In the genomic region with DNA sequence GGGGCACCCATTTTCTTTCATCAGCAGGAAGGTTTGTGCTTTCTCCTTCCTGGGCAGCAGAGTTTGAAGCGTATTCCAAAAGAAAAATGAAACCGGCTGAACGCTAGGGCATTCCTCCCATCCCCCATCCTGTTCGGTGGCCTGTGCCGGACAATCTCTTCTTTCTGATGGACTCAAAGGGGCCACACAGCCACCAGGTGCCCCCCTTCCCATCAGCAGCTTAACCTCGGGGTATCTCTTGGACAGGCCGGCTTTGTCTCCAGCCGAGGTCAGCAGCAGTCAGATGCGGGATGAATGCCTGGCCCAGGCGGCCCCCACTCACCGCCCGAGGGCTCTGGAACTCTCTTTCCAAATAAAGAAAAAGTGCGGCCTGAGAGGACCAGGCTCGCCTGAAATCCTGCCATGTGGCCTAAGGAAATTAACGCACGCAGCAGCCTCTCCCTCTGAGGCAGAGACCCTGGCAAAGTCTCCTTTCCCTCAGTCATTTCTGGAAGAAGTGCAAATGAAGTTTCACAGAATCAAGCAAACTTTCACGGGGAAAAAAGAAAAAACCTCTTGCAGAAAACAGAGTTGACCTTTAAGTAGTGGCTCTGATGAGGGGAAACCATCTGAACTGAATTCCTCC, we compare ENCODE assay signal across 8 cellular contexts.
DNase-seq lines count a peak whose midpoint lies in the region; ATAC-seq and TF ChIP-seq lines count a peak whose summit lies in the region.

No MANE protein-coding gene starts in this region.

- peak overlapping the region; percentile 70; the same call in 1 of the 2 replicates for H3K9ac ChIP-seq in HUES64 (ENCODE audit: low read depth, low read length)

- H3K27me3 ChIP-seq in HUES64 (ENCODE audit: insufficient read depth, low read length), result no peaks in the 10 kb centered on the region

- H3K27me3 Mint-ChIP-seq in stimulated activated naive CD8-positive, alpha-beta T cell treated with anti-CD3 and anti-CD28 coated beads, Interleukin-15, Interleukin-2, amounts not matched to agents 100 ng/mL and 50 ng/mL, for 24 hours, result no peaks in the 10 kb centered on the region

- no peaks in the 10 kb centered on the region for H3K9me3 Mint-ChIP-seq in stimulated activated naive CD8-positive, alpha-beta T cell treated with anti-CD3 and anti-CD28 coated beads, Interleukin-15, Interleukin-2, amounts not matched to agents 100 ng/mL and 50 ng/mL, for 24 hours

- H3K36me3 Mint-ChIP-seq in stimulated activated naive CD8-positive, alpha-beta T cell treated with anti-CD3 and anti-CD28 coated beads, Interleukin-15, Interleukin-2, amounts not matched to agents 100 ng/mL and 50 ng/mL, for 24 hours (ENCODE audit: low read depth), result peaks cover 5% of the 10 kb centered on the region

- DNase-seq in AG09309 (ENCODE audit: low read depth) (no peak), astrocyte of the spinal cord (ENCODE audit: low read depth, low spot score) (peak; percentile 51), kidney tubule cell (ENCODE audit: low spot score) (peak; percentile 38), SHP77 treated with DMSO at 0.1 percent for 48 hours (lab: John Stamatoyannopoulos, UW) (no peak), GM19240 (ENCODE audit: insufficient read length, low spot score) (no peak)

- in situ Hi-C loops in astrocyte of the spinal cord (cut with HindIII; ENCODE audit: low sequenced_read_pairs), result no loop called here

- no peak for TF ChIP-seq CTCF in AG09309 (IDR thresholded peaks at IDR 0.05; ENCODE audit: control insufficient read depth, insufficient read depth, low read depth, low read length, missing control alignments)
- TF ChIP-seq CTCF in astrocyte of the spinal cord (IDR thresholded peaks at IDR 0.05; ENCODE audit: low read depth, low read length), result no peak

- H3K36me3 ChIP-seq in HUES64 (ENCODE audit: insufficient read depth, low read length), result no peaks in the 10 kb centered on the region

- 32% methylated on average over 17 of the region's 17 CpGs for WGBS in HUES64

- no peak for ATAC-seq in GM18907 (IDR thresholded peaks at IDR 0.05; ENCODE audit: unreplicated experiment)

- peaks cover 22% of the 10 kb centered on the region for H3K4me1 ChIP-seq in HUES64 (ENCODE audit: insufficient read depth, low read length)

- H3K27ac Mint-ChIP-seq in stimulated activated naive CD8-positive, alpha-beta T cell treated with anti-CD3 and anti-CD28 coated beads, Interleukin-15, Interleukin-2, amounts not matched to agents 100 ng/mL and 50 ng/mL, for 24 hours, result peak overlapping the region; percentile 98

- H3K4me3 Mint-ChIP-seq in stimulated activated naive CD8-positive, alpha-beta T cell treated with anti-CD3 and anti-CD28 coated beads, Interleukin-15, Interleukin-2, amounts not matched to agents 100 ng/mL and 50 ng/mL, for 24 hours, result peak overlapping the region; percentile 78

- no peaks in the 10 kb centered on the region for H3K9me3 ChIP-seq in HUES64 (ENCODE audit: insufficient read depth, low read depth, low read length)

- H3K4me1 Mint-ChIP-seq in stimulated activated naive CD8-positive, alpha-beta T cell treated with anti-CD3 and anti-CD28 coated beads, Interleukin-15, Interleukin-2, amounts not matched to agents 100 ng/mL and 50 ng/mL, for 24 hours (ENCODE audit: low read depth), result peaks cover 78% of the 10 kb centered on the region

- peak overlapping the region; percentile 87 for H3K27ac ChIP-seq in HUES64 (ENCODE audit: low read depth, low read length)

- H3K4me3 ChIP-seq in AG09309 (ENCODE audit: control insufficient read depth, low read depth, low read length), result peak overlapping the region; percentile 33
- H3K4me3 ChIP-seq in HUES64 (ENCODE audit: low read length), result peak overlapping the region; percentile 41
- peak overlapping the region; percentile 17 for H3K4me3 ChIP-seq in astrocyte of the spinal cord (ENCODE audit: low read depth, low read length)

Comparison
In these comparisons a context has a peak if more than half of its experiments do, and no peak if none do; other contexts are left out.
1. DNase-seq: peak in astrocyte of the spinal cord (single experiment) and kidney tubule cell (single experiment); none in AG09309 (single experiment), SHP77 treated with DMSO at 0.1 percent for 48 hours (single experiment) and GM19240 (single experiment).
2. Peak in every context shown above with its lines, with median percentiles within 50 percentile points of each other: H3K4me3 ChIP-seq.